In genomic region chr20:346640-347316, GRCh38 we compare ENCODE assay signal across 8 cellular contexts. TPM values are rescaled to one million over a fixed set of nuclear protein-coding genes. Genes with fewer than 3 reads are reported as not detected.
A peak's percentile ranks its signal among the peaks of the same experiment; 100 is the strongest.
DNase-seq lines count a peak whose midpoint lies in the region; ATAC-seq and TF ChIP-seq lines count a peak whose summit lies in the region.

Gene NRSN2, plus strand, starts transcription at chr20:347111. Its CDS starts 2,533 bp downstream, at chr20:349644.

- peaks cover 22% of the 10 kb centered on the region for H3K27me3 Mint-ChIP-seq in WTC11 (ENCODE audit: low read depth)
- peaks cover 30% of the 10 kb centered on the region for H3K27me3 Mint-ChIP-seq in endodermal cell (ENCODE audit: insufficient read depth)

- H3K27me3 ChIP-seq in endodermal cell (ENCODE audit: control insufficient read depth, insufficient read depth, low read length, poor library complexity, severe bottlenecking): no peaks in the 10 kb centered on the region
- H3K27me3 ChIP-seq in subcutaneous abdominal adipose tissue (ENCODE audit: control insufficient read depth in 5 of 5, insufficient read depth in 4 of 5, low read length in 5 of 5): no peaks in the 10 kb centered on the region

- CTCF ChIA-PET in WTC11 (lab: Charles Lee): interaction anchor here (0.7 to 4.2 kb wide), 14 partner anchors 9 to 196 kb away, joined by 3 to 37 read pairs (median 4); partner anchors contain the start of genes SOX12, TBC1D20 and TRIB3

- H3K27ac Mint-ChIP-seq in WTC11 (peak within 1 kb of the TSS; percentile 40; the same call in 1 of the 2 replicates), endodermal cell (peak within 1 kb of the TSS; percentile 93)

- POLR2A ChIA-PET in WTC11 (lab: Charles Lee): interaction anchor here (0.5 to 1.7 kb wide), 11 partner anchors 9 to 68 kb away, joined by 3 to 13 read pairs (median 4); partner anchors contain the start of gene SOX12

- peaks cover 17% of the 10 kb centered on the region for H3K4me1 Mint-ChIP-seq in WTC11
- peaks cover 13% of the 10 kb centered on the region for H3K4me1 Mint-ChIP-seq in endodermal cell

- H3K9me3 Mint-ChIP-seq in WTC11 (no peaks in the 10 kb centered on the region; the same call in 1 of the 2 replicates), endodermal cell (no peaks in the 10 kb centered on the region)

- H3K9ac ChIP-seq in endodermal cell (ENCODE audit: extremely low read depth, low read length, poor library complexity, severe bottlenecking) (peak within 1 kb of the TSS; percentile 49), subcutaneous abdominal adipose tissue (ENCODE audit: low read length in 5 of 5) (peak within 1 kb of the TSS in 4 of 5 donors; percentile 43 to 72 (median 63))

- H3K4me3 ChIP-seq in endodermal cell (ENCODE audit: low read length): peak within 1 kb of the TSS; percentile 87
- peak within 1 kb of the TSS; percentile 77 to 89 (median 82) for H3K4me3 ChIP-seq in subcutaneous abdominal adipose tissue (ENCODE audit: low read depth in 1 of 5, low read length in 5 of 5)

- ATAC-seq in GM21381 (IDR thresholded peaks at IDR 0.05; ENCODE audit: unreplicated experiment): peak; percentile 29
- peak; percentile 38 for ATAC-seq in WTC11
- no peak for ATAC-seq in HG02981 (IDR thresholded peaks at IDR 0.05; ENCODE audit: unreplicated experiment)

- no peak for TF ChIP-seq CTCF in WTC11 (IDR thresholded peaks at IDR 0.05)
- no peak for TF ChIP-seq CTCF in endodermal cell (conservative IDR thresholded peaks at IDR 0.05)

- peak within 1 kb of the TSS; percentile 90 for H3K4me3 Mint-ChIP-seq in WTC11
- H3K4me3 Mint-ChIP-seq in endodermal cell: peak within 1 kb of the TSS; percentile 88

- H3K27ac ChIP-seq in endodermal cell (ENCODE audit: low read depth, low read length): peak within 1 kb of the TSS; percentile 83
- H3K27ac ChIP-seq in subcutaneous abdominal adipose tissue (ENCODE audit: low read depth, low read length): peak within 1 kb of the TSS; percentile 40

- DNase-seq in COLO829 (ENCODE audit: low spot score) (peak; percentile 83), NCI-H1092 (lab: John Stamatoyannopoulos, UW) (peak; percentile 27), WTC11 (ENCODE audit: low spot score) (peak; percentile 66), endodermal cell (peak; percentile 86), lung microvascular endothelial cell (ENCODE audit: low read depth in 2 of 2) (peak; percentile 58 to 66)

- H3K36me3 Mint-ChIP-seq in WTC11 (peaks cover 2% of the 10 kb centered on the region; the same call in 1 of the 2 replicates), endodermal cell (ENCODE audit: low read depth) (peaks cover 5% of the 10 kb centered on the region)

- H3K4me1 ChIP-seq in endodermal cell (ENCODE audit: control insufficient read depth, insufficient read depth, low read length) (peaks cover 3% of the 10 kb centered on the region), subcutaneous abdominal adipose tissue (ENCODE audit: control insufficient read depth in 5 of 5, insufficient read depth in 5 of 5, low read length in 5 of 5) (peaks cover 0 to 26% (median 23%) of the 10 kb centered on the region in 5 donors)

- 0% methylated on average over 3 to 50 of the region's 50 CpGs for WGBS in endodermal cell (ENCODE audit: insufficient coverage in 1 of 2, insufficient read length in 1 of 2), 2 experiments

- H3K36me3 ChIP-seq in endodermal cell (ENCODE audit: control insufficient read depth, insufficient read depth, low read length) (peaks cover 11% of the 10 kb centered on the region), subcutaneous abdominal adipose tissue (ENCODE audit: control insufficient read depth in 5 of 5, insufficient read depth in 5 of 5, low read length in 5 of 5) (peaks cover 0 to 5% (median 0%) of the 10 kb centered on the region in 5 donors)

- H3K9me3 ChIP-seq in endodermal cell (ENCODE audit: control insufficient read depth, low read length) (no peaks in the 10 kb centered on the region), subcutaneous abdominal adipose tissue (ENCODE audit: control insufficient read depth in 5 of 5, low read length in 5 of 5) (peaks cover 0 to 5% (median 2%) of the 10 kb centered on the region in 5 donors)

TF ChIP-seq in WTC11, 78 proteins besides CTCF, POLR2A, EP300 and RAD21:
- TF ChIP-seq MLX (CRISPR knock-in tag; IDR thresholded peaks at IDR 0.05) (no peak), ZBTB21 (CRISPR knock-in tag; IDR thresholded peaks at IDR 0.05; ENCODE audit: borderline replicate concordance) (no peak), ZNF671 (CRISPR knock-in tag; IDR thresholded peaks at IDR 0.05) (no peak), E2F1 (CRISPR knock-in tag; IDR thresholded peaks at IDR 0.05) (no peak), SMAD4 (CRISPR knock-in tag; IDR thresholded peaks at IDR 0.05) (no peak), ELF4 (CRISPR knock-in tag; IDR thresholded peaks at IDR 0.05; ENCODE audit: low read depth) (0 out of 2 replicates have a peak, but pooled peaks have one; percentile 39), GABPB1 (CRISPR knock-in tag; IDR thresholded peaks at IDR 0.05) (peak; percentile 43; the same call in 1 of the 2 replicates), E2F5 (CRISPR knock-in tag; IDR thresholded peaks at IDR 0.05) (0 out of 2 replicates have a peak, but pooled peaks have one; percentile 52)

RNA-seq across cellular contexts. Expression of gene NRSN2, which starts in this region (rescaled TPM):
- 23.0 to 23.7 TPM (median 23.3 TPM) in 3 replicates for total RNA-seq in WTC11 (2021)
- total RNA-seq in endodermal cell: 10 to 100 TPM; 24.7 to 38.4 TPM
- 34.9 TPM for polyA plus RNA-seq in endodermal cell (2013, experiment 1 of 2)
- polyA plus RNA-seq in endodermal cell (2013, experiment 2 of 2): 37.1 TPM
- 9.7 and 9.8 TPM in 2 replicates for total RNA-seq in lung microvascular endothelial cell

Comparison
In these comparisons a context has a peak if more than half of its experiments do, and no peak if none do; other contexts are left out.
1. DNase-seq: peak in every context shown above with its lines; median percentile 86 in endodermal cell; 83 in COLO829; 66 in WTC11; 62 in lung microvascular endothelial cell; 27 in NCI-H1092.